ENCODE assay signal across 6 cellular contexts in genomic region chr7:40891232-40891631, GRCh38.
"Had no signal": no experiment of that assay in that cellular context is flagged by ENCODE, and none has a peak within 500 bp of the region (broad histone marks: within the 10 kb centered on the region; RNA-seq: fewer than 3 reads in every experiment).

No MANE protein-coding gene starts in this region.

- DNase-seq: IMR-90, KBM-7, KG1 had no signal

- H3K27ac ChIP-seq: HL-60, KMS-11 had no signal

- H3K4me3 ChIP-seq: K562 had no signal
